Comparison of ENCODE assay signal across 8 cellular contexts in genomic region chr9:72038890-72039410, GRCh38.
DNase-seq lines count a peak whose midpoint lies in the region; ATAC-seq and FAIRE-seq lines count a peak whose summit lies in the region.

No MANE protein-coding gene starts in this region.

- H4K20me1 ChIP-seq in BLaER1 treated with 17β-estradiol and CSF1 and Interleukin-3, amounts not matched to agents 10 nM and 100 nM = no peaks in the 10 kb centered on the region

- H3K4me3 ChIP-seq in BLaER1 treated with 17β-estradiol and CSF1 and Interleukin-3, amounts not matched to agents 10 nM and 100 nM = no peak overlapping the region

- H3K9ac ChIP-seq in BLaER1 treated with 17β-estradiol and CSF1 and Interleukin-3, amounts not matched to agents 10 nM and 100 nM = no peak overlapping the region

- H3K9me3 ChIP-seq in BLaER1 treated with 17β-estradiol and CSF1 and Interleukin-3, amounts not matched to agents 10 nM and 100 nM (replicated peaks in 1 of 11) = peaks cover 0 to 5% (median 0%) of the 10 kb centered on the region in 11 experiments; a peak in 2 of 22 replicates

- H3K36me3 ChIP-seq in BLaER1 treated with 17β-estradiol and CSF1 and Interleukin-3, amounts not matched to agents 10 nM and 100 nM = no peaks in the 10 kb centered on the region

- ATAC-seq in GM19025 (IDR thresholded peaks at IDR 0.05; ENCODE audit: low read depth, unreplicated experiment) (peak; percentile 62), HG03342 (IDR thresholded peaks at IDR 0.05; ENCODE audit: unreplicated experiment) (peak; percentile 70)

- peak; percentile 40 for DNase-seq in NCI-H82 treated with DMSO at 0.1 percent for 48 hours (lab: John Stamatoyannopoulos, UW; ENCODE audit: unreplicated experiment)
- peak; percentile 10 to 39 for DNase-seq in activated CD8-positive, alpha-beta memory T cell treated with anti-CD3 and anti-CD28 coated beads for 1 hour (ENCODE audit: extremely low read depth in 1 of 2, low read depth in 1 of 2)
- peak; percentile 85 for DNase-seq in midbrain (lab: John Stamatoyannopoulos, UW)
- peak; percentile 21 to 46 for DNase-seq in stimulated activated CD8-positive, alpha-beta memory T cell treated with anti-CD3 and anti-CD28 coated beads, Interleukin-4, amount 100 ng/mL, for 4 hours (ENCODE audit: low read depth in 2 of 2, low spot score in 1 of 2)

- H3K4me1 ChIP-seq in BLaER1 treated with 17β-estradiol and CSF1 and Interleukin-3, amounts not matched to agents 10 nM and 100 nM = peaks cover 25 to 43% (median 42%) of the 10 kb centered on the region in 10 experiments

- FAIRE-seq in endometrium (lab: Jason Lieb, UNC) = peak; percentile 29

- peak overlapping the region in 8 of 11 experiments; percentile 8 to 50 (median 33); a peak in 4 of 22 replicates for H3K4me2 ChIP-seq in BLaER1 treated with 17β-estradiol and CSF1 and Interleukin-3, amounts not matched to agents 10 nM and 100 nM

- H3K27me3 ChIP-seq in BLaER1 treated with 17β-estradiol and CSF1 and Interleukin-3, amounts not matched to agents 10 nM and 100 nM = no peaks in the 10 kb centered on the region

- H3K27ac ChIP-seq in BLaER1 treated with 17β-estradiol and CSF1 and Interleukin-3, amounts not matched to agents 10 nM and 100 nM = peak overlapping the region in 4 of 11 experiments; percentile 24 to 63 (median 52); a peak in 5 of 22 replicates

Comparison
In these comparisons a context has a peak if more than half of its experiments do, and no peak if none do; other contexts are left out.
1. DNase-seq: peak in every context shown above with its lines; median percentile 85 in midbrain; 40 in NCI-H82 treated with DMSO at 0.1 percent for 48 hours; 34 in stimulated activated CD8-positive, alpha-beta memory T cell treated with anti-CD3 and anti-CD28 coated beads, Interleukin-4, amount 100 ng/mL, for 4 hours; 24 in activated CD8-positive, alpha-beta memory T cell treated with anti-CD3 and anti-CD28 coated beads for 1 hour.